ENCODE assay signal across 13 cellular contexts in the genomic region with DNA sequence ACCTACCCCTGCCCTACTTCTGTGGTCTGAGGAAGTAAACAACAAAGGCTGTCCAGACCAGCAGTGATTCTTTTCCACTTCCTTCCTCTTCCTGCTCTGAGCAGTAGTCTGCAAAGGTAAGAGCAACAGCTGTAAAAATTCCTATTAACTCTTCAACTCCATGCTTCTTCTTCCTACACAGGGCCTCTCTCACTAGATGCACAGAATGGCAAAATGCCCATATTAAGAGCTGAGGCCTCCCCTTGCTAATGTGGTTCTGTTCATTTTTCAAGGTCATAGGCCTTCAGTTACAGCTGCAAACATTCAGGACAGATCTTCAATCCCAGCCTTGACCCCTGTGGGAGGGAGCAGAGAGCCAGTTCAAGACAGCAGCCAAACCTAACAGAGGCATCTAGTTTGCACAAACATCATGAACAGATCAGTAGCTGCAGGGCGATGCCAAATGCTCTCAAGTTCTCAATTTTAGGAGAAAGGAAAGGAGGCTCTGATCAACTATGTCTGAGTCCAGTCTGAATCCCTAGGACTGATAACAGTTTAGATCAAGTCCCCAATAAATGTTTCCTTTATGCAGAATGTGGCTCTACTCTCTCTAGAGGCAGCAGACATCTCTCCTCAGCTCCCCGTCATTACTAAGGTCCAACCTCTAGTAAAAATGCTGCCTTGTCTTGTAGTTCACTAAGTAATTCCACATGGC. TPM values are rescaled to one million over a fixed set of nuclear protein-coding genes. Genes with fewer than 3 reads are reported as not detected.
DNase-seq lines count a peak whose midpoint lies in the region; ATAC-seq and TF ChIP-seq lines count a peak whose summit lies in the region.
"Had no signal": no experiment of that assay in that cellular context is flagged by ENCODE, and none has a peak within 500 bp of the region (broad histone marks: within the 10 kb centered on the region; RNA-seq: fewer than 3 reads in every experiment).

No MANE protein-coding gene starts in this region.

- H3K9me3 Mint-ChIP-seq in CD14-positive monocyte = no peaks in the 10 kb centered on the region
- no peaks in the 10 kb centered on the region for H3K9me3 Mint-ChIP-seq in chondrocyte (ENCODE audit: low read depth)
- H3K9me3 Mint-ChIP-seq: activated CD8-positive, alpha-beta T cell treated with anti-CD3 and anti-CD28 coated beads for 36 hours; brain; IgD-negative memory B cell had no signal

- 50% methylated on average over 2 of the region's 2 CpGs for WGBS in right cardiac atrium

- no peak for DNase-seq in CD14-positive monocyte (ENCODE audit: low spot score)
- DNase-seq in chondrocyte (ENCODE audit: low spot score) = no peak
- peak in 2 of 3 donors; percentile 66 to 84 for DNase-seq in right cardiac atrium
- DNase-seq in osteoblast (ENCODE audit: insufficient read length, low spot score, missing footprints) = no peak
- DNase-seq in NCI-H446 treated with DMSO at 0.1 percent for 48 hours (lab: John Stamatoyannopoulos, UW) = no peak
- DNase-seq: activated CD8-positive, alpha-beta T cell treated with anti-CD3 and anti-CD28 coated beads for 36 hours; NCI-H1417 treated with DMSO at 0.1 percent for 48 hours; NCI-H510A had no signal

- no peak overlapping the region for H3K4me3 Mint-ChIP-seq in CD14-positive monocyte
- no peak overlapping the region for H3K4me3 Mint-ChIP-seq in chondrocyte (ENCODE audit: unreplicated experiment)
- H3K4me3 Mint-ChIP-seq: activated CD8-positive, alpha-beta T cell treated with anti-CD3 and anti-CD28 coated beads for 36 hours; brain; IgD-negative memory B cell had no signal

- H3K27ac ChIP-seq in right cardiac atrium (ENCODE audit: low read length) = peak overlapping the region; percentile 70
- H3K27ac ChIP-seq in osteoblast (ENCODE audit: low read depth, low read length) = no peak overlapping the region

- H4K20me1 ChIP-seq in osteoblast (ENCODE audit: insufficient read depth, low read length) = no peaks in the 10 kb centered on the region

- H3K4me3 ChIP-seq in right cardiac atrium (ENCODE audit: low read length) = no peak overlapping the region
- no peak overlapping the region for H3K4me3 ChIP-seq in osteoblast (ENCODE audit: insufficient read depth, low read length)

- ATAC-seq in right cardiac atrium = peak; percentile 74 to 90
- ATAC-seq in HG02840 (IDR thresholded peaks at IDR 0.05; ENCODE audit: low FRiP score, unreplicated experiment) = no peak
- ATAC-seq in HG02938 (IDR thresholded peaks at IDR 0.05; ENCODE audit: unreplicated experiment) = no peak
- no peak for ATAC-seq in GM21423 (IDR thresholded peaks at IDR 0.05; ENCODE audit: unreplicated experiment)
- ATAC-seq: activated CD8-positive, alpha-beta T cell treated with anti-CD3 and anti-CD28 coated beads for 36 hours had no signal

- TF ChIP-seq CTCF in CD14-positive monocyte (IDR thresholded peaks at IDR 0.05) (no peak), chondrocyte (IDR thresholded peaks at IDR 0.05) (no peak), osteoblast (IDR thresholded peaks at IDR 0.05; ENCODE audit: extremely low read depth, low read depth, low read length) (no peak)

- H3K27ac Mint-ChIP-seq in CD14-positive monocyte (peak overlapping the region in 4 of 7 donors; percentile 5 to 74 (median 34)), chondrocyte (ENCODE audit: unreplicated experiment) (peak overlapping the region; percentile 1)
- H3K27ac Mint-ChIP-seq: activated CD8-positive, alpha-beta T cell treated with anti-CD3 and anti-CD28 coated beads for 36 hours; IgD-negative memory B cell had no signal

- no peaks in the 10 kb centered on the region for H3K79me2 ChIP-seq in osteoblast (ENCODE audit: insufficient read depth, low read length)

- H3K4me1 Mint-ChIP-seq in CD14-positive monocyte (peaks cover 14% of the 10 kb centered on the region), chondrocyte (ENCODE audit: low read depth) (peaks cover 33% of the 10 kb centered on the region)

- H3K27me3 Mint-ChIP-seq in CD14-positive monocyte (ENCODE audit: low read depth in 3 of 3) = no peaks in the 10 kb centered on the region
- H3K27me3 Mint-ChIP-seq in chondrocyte (ENCODE audit: low read depth) = no peaks in the 10 kb centered on the region
- H3K27me3 Mint-ChIP-seq: activated CD8-positive, alpha-beta T cell treated with anti-CD3 and anti-CD28 coated beads for 36 hours had no signal

- H3K36me3 Mint-ChIP-seq in CD14-positive monocyte (peaks cover 35 to 53% of the 10 kb centered on the region in 2 donors), chondrocyte (ENCODE audit: low read depth) (peaks cover 14% of the 10 kb centered on the region)

- no peaks in the 10 kb centered on the region for H3K9me3 ChIP-seq in right cardiac atrium (ENCODE audit: control insufficient read depth, low read length)
- no peaks in the 10 kb centered on the region for H3K9me3 ChIP-seq in osteoblast (ENCODE audit: low read depth, low read length)

- no peaks in the 10 kb centered on the region for H3K27me3 ChIP-seq in right cardiac atrium (ENCODE audit: control insufficient read depth, insufficient read depth)
- no peaks in the 10 kb centered on the region for H3K27me3 ChIP-seq in osteoblast (ENCODE audit: insufficient read depth, low read length)

- no peaks in the 10 kb centered on the region for H3K36me3 ChIP-seq in osteoblast (ENCODE audit: insufficient read depth, low read length)

- H2AFZ ChIP-seq in osteoblast (ENCODE audit: low read length) = peak overlapping the region; percentile 23

- H3K4me1 ChIP-seq in right cardiac atrium (ENCODE audit: control insufficient read depth, insufficient read depth, low read length) (peaks cover 10% of the 10 kb centered on the region), osteoblast (ENCODE audit: insufficient read depth, low read length) (peaks cover 6% of the 10 kb centered on the region)

- no peak overlapping the region for H3K4me2 ChIP-seq in osteoblast (ENCODE audit: insufficient read depth, low read length)

- intact Hi-C loops in CD14-positive monocyte (cut with micrococcal nuclease) = no loop called here
- intact Hi-C loops in right cardiac atrium (cut with DNase I) = loop anchor here in 1 of 4 donors (10.0 kb wide), 1 partner anchor 85 kb away; no protein-coding TSS in a partner anchor

RNA-seq across cellular contexts. Expression of a gene that starts 20.9 kb away (rescaled TPM):
- polyA plus RNA-seq in CD14-positive monocyte (10 to 100 TPM; 90.4 to 91.6 TPM), right cardiac atrium (32.2 TPM)
- total RNA-seq in chondrocyte (15.0 to 21.7 TPM (median 20.3 TPM) in 3 replicates), right cardiac atrium (10 to 100 TPM; 50.5 to 86.9 (median 73.9) TPM), osteoblast (10.9 and 13.6 TPM in 2 replicates)

Comparison
In these comparisons a context has a peak if more than half of its experiments do, and no peak if none do; other contexts are left out.
1. DNase-seq: peak in right cardiac atrium (2 of 3); none in CD14-positive monocyte (single experiment), chondrocyte (single experiment), osteoblast (single experiment) and NCI-H446 treated with DMSO at 0.1 percent for 48 hours (single experiment).
2. ATAC-seq: peak in right cardiac atrium (2 of 2); none in HG02840 (single experiment), HG02938 (single experiment) and GM21423 (single experiment).